In genomic region chr19:48632692-48633147, GRCh38 we compare ENCODE assay signal across 10 cellular contexts. TPM values are rescaled to one million over a fixed set of nuclear protein-coding genes. Genes with fewer than 3 reads are reported as not detected.
A peak's percentile ranks its signal among the peaks of the same experiment; 100 is the strongest.
DNase-seq lines count a peak whose midpoint lies in the region; ATAC-seq and TF ChIP-seq lines count a peak whose summit lies in the region.
"Had no signal": no experiment of that assay in that cellular context is flagged by ENCODE, and none has a peak within 500 bp of the region (broad histone marks: within the 10 kb centered on the region; RNA-seq: fewer than 3 reads in every experiment).

No MANE protein-coding gene starts in this region.

- H3K9me3 ChIP-seq in fibroblast of lung (ENCODE audit: control insufficient read depth, insufficient read depth, low read depth, low read length) (no peaks in the 10 kb centered on the region), spleen (no peaks in the 10 kb centered on the region)
- H3K9me3 ChIP-seq: ascending aorta had no signal

- H3K4me3 ChIP-seq in fibroblast of lung (replicated peaks in 1 of 4; ENCODE audit: control extremely low read depth in 1 of 4, insufficient read depth in 1 of 4, low read depth in 3 of 4, low read length in 4 of 4) (peak overlapping the region in 1 of 4 experiments; percentile 4), spleen (no peak overlapping the region)
- H3K4me3 ChIP-seq: ascending aorta had no signal

- POLR2A ChIA-PET in T-cell (lab: Charles Lee), result no interaction called here

- H3K79me2 ChIP-seq in fibroblast of lung (ENCODE audit: control insufficient read depth, insufficient read depth, low read length), result no peaks in the 10 kb centered on the region

- H3K4me3 Mint-ChIP-seq in HFFc6 (no peak overlapping the region), T-cell (peak overlapping the region in 2 of 3 donors; percentile 24 to 42)

- H3K4me1 Mint-ChIP-seq in HFFc6 (ENCODE audit: low read depth) (peaks cover 41% of the 10 kb centered on the region), T-cell (peaks cover 37 to 48% (median 40%) of the 10 kb centered on the region in 3 donors)

- peak overlapping the region; percentile 43 for H3K27ac ChIP-seq in fibroblast of lung (ENCODE audit: insufficient read depth, low read length)
- H3K27ac ChIP-seq in spleen, result peak overlapping the region; percentile 16 to 98 (median 94)

- no peak for TF ChIP-seq POLR2A in spleen (IDR thresholded peaks at IDR 0.05)

- H3K9ac ChIP-seq in fibroblast of lung (ENCODE audit: insufficient read depth, low read length), result no peak overlapping the region

- H4K20me1 ChIP-seq in fibroblast of lung (ENCODE audit: control insufficient read depth, extremely low read depth, insufficient read depth, low read length), result no peaks in the 10 kb centered on the region

- H3K27me3 ChIP-seq in fibroblast of lung (ENCODE audit: control insufficient read depth, insufficient read depth, low read length) (no peaks in the 10 kb centered on the region), spleen (replicated peaks in 1 of 7) (no peaks in the 10 kb centered on the region)
- H3K27me3 ChIP-seq: ascending aorta had no signal

- H2AFZ ChIP-seq in fibroblast of lung (ENCODE audit: low read length), result no peak overlapping the region

- H3K36me3 Mint-ChIP-seq in HFFc6 (ENCODE audit: low read depth), result no peaks in the 10 kb centered on the region
- H3K36me3 Mint-ChIP-seq in T-cell, result peaks cover 13% of the 10 kb centered on the region

- peak overlapping the region; percentile 13 for H3K4me2 ChIP-seq in fibroblast of lung (ENCODE audit: extremely low read depth, insufficient read depth, low read length)

- H3K27me3 Mint-ChIP-seq in HFFc6 (ENCODE audit: insufficient read depth), result peaks cover 3% of the 10 kb centered on the region; the same call in 1 of the 2 replicates
- no peaks in the 10 kb centered on the region for H3K27me3 Mint-ChIP-seq in T-cell
- H3K27me3 Mint-ChIP-seq: memory B cell had no signal

- H3K27ac Mint-ChIP-seq in HFFc6 (peak overlapping the region; percentile 51), T-cell (peak overlapping the region; percentile 72 to 95)

- H3K9me3 Mint-ChIP-seq in HFFc6 (no peaks in the 10 kb centered on the region), T-cell (no peaks in the 10 kb centered on the region)
- H3K9me3 Mint-ChIP-seq: memory B cell had no signal

- peaks cover 2% of the 10 kb centered on the region for H3K36me3 ChIP-seq in fibroblast of lung (ENCODE audit: control insufficient read depth, insufficient read depth, low read length)
- peaks cover 0 to 58% (median 39%) of the 10 kb centered on the region in 6 donors for H3K36me3 ChIP-seq in spleen

- intact Hi-C loops in spleen (cut with DNase I; ENCODE audit: low total_unique reads), result no loop called here

- ATAC-seq in T-cell (replicated peaks in 1 of 4) (no peak), HG03135 (IDR thresholded peaks at IDR 0.05; ENCODE audit: unreplicated experiment) (no peak), GM21576 (IDR thresholded peaks at IDR 0.05; ENCODE audit: unreplicated experiment) (no peak), GM19395 (IDR thresholded peaks at IDR 0.05; ENCODE audit: unreplicated experiment) (no peak)

- TF ChIP-seq CTCF in HFFc6 (IDR thresholded peaks at IDR 0.05) (no peak), fibroblast of lung (conservative IDR thresholded peaks at IDR 0.05 in 1 of 2, IDR thresholded peaks at IDR 0.05 in 1 of 2; ENCODE audit: low read depth in 1 of 2, low read length in 2 of 2) (no peak), spleen (IDR thresholded peaks at IDR 0.05 in 8 of 11, conservative IDR thresholded peaks at IDR 0.05 in 3 of 11) (no peak)

- H3K4me1 ChIP-seq in fibroblast of lung (ENCODE audit: control insufficient read depth, extremely low read depth, insufficient read depth, low read length) (peaks cover 40% of the 10 kb centered on the region), spleen (peaks cover 43 to 93% (median 65%) of the 10 kb centered on the region in 6 donors)

- CTCF ChIA-PET in T-cell (lab: Charles Lee), result interaction anchor here in 1 of 2 donors (0.6 to 0.9 kb wide), 2 partner anchors 9 to 28 kb away, joined by 5 read pairs; no protein-coding TSS in a partner anchor

- DNase-seq in HFFc6 (peak; percentile 53), T-cell (no peak), fibroblast of lung (ENCODE audit: low read depth in 2 of 2) (peak in 1 of 2 donors; percentile 51), spleen (no peak)
- DNase-seq: RPMI8226 had no signal

RNA-seq across cellular contexts. Expression of gene DBP, which starts 4.5 kb away (rescaled TPM):
- 1 to 10 TPM; 3.8 to 5.7 (median 4.4) TPM for total RNA-seq in HFFc6 (2021; fragmentation: NEBNext Ultra II Directional; extraction: Animal tissue kit (Norgen Biotek cat#: 25700))
- 10 to 100 TPM; 24.5 to 57.2 (median 56.0) TPM for total RNA-seq in T-cell
- 17.2 and 23.6 TPM in 2 replicates for total RNA-seq in fibroblast of lung
- 3.2 and 4.8 TPM in 2 replicates for polyA plus RNA-seq in fibroblast of lung
- polyA plus RNA-seq in fibroblast of lung (2012), result 6.0 and 11.1 TPM in 2 replicates
- polyA minus RNA-seq in fibroblast of lung (ENCODE audit: low replicate concordance), result 1.6 and 6.7 TPM in 2 replicates
- 10 to 100 TPM; 11.4 to 29.5 (median 22.5) TPM for total RNA-seq in spleen
- 10 to 100 TPM; 21.8 to 26.8 (median 24.1) TPM for polyA plus RNA-seq in spleen

RNA-seq across cellular contexts. Expression of gene CA11, which starts 13.3 kb away (rescaled TPM):
- 1 to 10 TPM in 4 of 6 experiments, under 1 TPM in 2; 0.53 to 2.5 (median 1.4) TPM for total RNA-seq in HFFc6 (2021; fragmentation: NEBNext Ultra II Directional; extraction: Animal tissue kit (Norgen Biotek cat#: 25700))
- total RNA-seq in T-cell, result 10 to 100 TPM in 4 of 5 donors, 1 to 10 TPM in 1; 8.0 to 18.5 (median 11.0) TPM
- total RNA-seq in fibroblast of lung, result 2.3 and 4.1 TPM in 2 replicates
- 1.5 and 1.7 TPM in 2 replicates for polyA plus RNA-seq in fibroblast of lung
- 10.1 and 11.4 TPM in 2 replicates for polyA plus RNA-seq in fibroblast of lung (2012)
- 1.7 TPM in 1 of 2 replicates, not detected in the other for polyA minus RNA-seq in fibroblast of lung (ENCODE audit: low replicate concordance)
- 10 to 100 TPM in 2 of 7 donors, 1 to 10 TPM in 5; 1.9 to 10.7 (median 4.4) TPM for total RNA-seq in spleen
- polyA plus RNA-seq in spleen, result 10 to 100 TPM in 2 of 3 donors, 1 to 10 TPM in 1; 9.7 to 14.5 (median 10.5) TPM
- total RNA-seq: ascending aorta had no signal

RNA-seq across cellular contexts. Expression of gene SPHK2, which starts 13.4 kb away (rescaled TPM):
- 10 to 100 TPM; 20.1 to 34.0 (median 23.4) TPM for total RNA-seq in HFFc6 (2021; fragmentation: NEBNext Ultra II Directional; extraction: Animal tissue kit (Norgen Biotek cat#: 25700))
- total RNA-seq in T-cell, result 10 to 100 TPM; 18.0 to 37.0 (median 31.8) TPM
- 5.1 and 9.6 TPM in 2 replicates for total RNA-seq in fibroblast of lung
- 3.4 and 5.7 TPM in 2 replicates for polyA plus RNA-seq in fibroblast of lung
- 6.5 and 13.9 TPM in 2 replicates for polyA plus RNA-seq in fibroblast of lung (2012)
- 4.5 and 6.4 TPM in 2 replicates for polyA minus RNA-seq in fibroblast of lung (ENCODE audit: low replicate concordance)
- 10 to 100 TPM; 12.4 to 26.5 (median 23.5) TPM for total RNA-seq in spleen
- 10 to 100 TPM in 1 of 3 donors, 1 to 10 TPM in 2; 7.9 to 20.8 (median 9.7) TPM for polyA plus RNA-seq in spleen

RNA-seq across cellular contexts. Expression of gene RPL18, which starts 13.7 kb away (rescaled TPM):
- total RNA-seq in HFFc6 (2021; fragmentation: NEBNext Ultra II Directional; extraction: Animal tissue kit (Norgen Biotek cat#: 25700)), result 1,000 to 10,000 TPM; 1,359 to 1,448 (median 1,407) TPM
- 1,000 to 10,000 TPM; 2,370 to 2,784 (median 2,662) TPM for total RNA-seq in T-cell
- 2,017 and 2,054 TPM in 2 replicates for total RNA-seq in fibroblast of lung
- 1,166 and 1,578 TPM in 2 replicates for polyA plus RNA-seq in fibroblast of lung
- 2,372 and 2,688 TPM in 2 replicates for polyA plus RNA-seq in fibroblast of lung (2012)
- 1,142 and 1,357 TPM in 2 replicates for polyA minus RNA-seq in fibroblast of lung (ENCODE audit: low replicate concordance)
- 1,000 to 10,000 TPM; 1,136 to 2,739 (median 1,465) TPM for total RNA-seq in spleen
- polyA plus RNA-seq in spleen, result 1,000 to 10,000 TPM; 3,728 to 5,575 (median 5,277) TPM

RNA-seq across cellular contexts. Expression of gene FAM83E, which starts 17.8 kb away (rescaled TPM):
- total RNA-seq in HFFc6 (2021; fragmentation: NEBNext Ultra II Directional; extraction: Animal tissue kit (Norgen Biotek cat#: 25700)), result under 1 TPM; 0.23 to 0.99 (median 0.54) TPM
- total RNA-seq in T-cell (1 to 10 TPM in 4 of 5 donors, not detected in 1; 2.3 to 3.0 (median 2.7) TPM), fibroblast of lung (0.50 and 1.0 TPM in 2 replicates), spleen (1 to 10 TPM in 1 of 7 donors, under 1 TPM in 1, not detected in 5; 0.46 to 2.0 TPM)
- polyA plus RNA-seq in fibroblast of lung (not detected in 2 replicates), spleen (under 1 TPM; 0.04 to 0.67 (median 0.20) TPM)
- polyA plus RNA-seq in fibroblast of lung (2012), result not detected in 2 replicates
- polyA minus RNA-seq in fibroblast of lung (ENCODE audit: low replicate concordance), result not detected in 2 replicates
- total RNA-seq: ascending aorta had no signal
